In the genomic region with DNA sequence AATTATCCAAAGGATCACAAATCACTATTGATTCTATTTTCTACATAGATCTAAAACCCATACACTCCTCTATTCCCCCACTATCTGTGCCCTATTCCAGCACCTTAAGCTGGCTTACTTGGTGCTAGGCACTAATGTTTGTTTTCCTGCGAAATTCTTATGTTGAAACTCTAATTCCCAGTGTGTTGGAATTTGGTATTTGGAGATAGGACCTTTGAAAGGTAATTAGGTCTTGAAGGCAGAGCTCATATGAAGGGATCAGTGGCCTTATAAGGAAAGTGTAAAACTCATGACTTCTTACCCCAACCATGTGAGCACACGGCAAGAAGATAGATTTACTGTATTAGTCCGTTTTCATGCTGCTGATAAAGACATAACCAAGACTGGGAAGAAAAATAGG, we compare ENCODE assay signal across 34 cellular contexts. TPM values are rescaled to one million over a fixed set of nuclear protein-coding genes. Genes with fewer than 3 reads are reported as not detected.
"Had no signal": no experiment of that assay in that cellular context is flagged by ENCODE, and none has a peak within 500 bp of the region (broad histone marks: within the 10 kb centered on the region; RNA-seq: fewer than 3 reads in every experiment).

No MANE protein-coding gene starts in this region.

- ATAC-seq: activated CD4-positive, alpha-beta T cell treated with anti-CD3 and anti-CD28 coated beads for 36 hours; activated CD4-positive, CD25-positive, alpha-beta regulatory T cell treated with anti-CD3 and anti-CD28 coated beads, Interleukin-2, amount 50 U/mL, for 24 hours; activated CD8-positive, alpha-beta memory T cell treated with anti-CD3 and anti-CD28 coated beads, Interleukin-2, amount 10 ng/mL, durations not matched to agents 7 days and 5 days; activated CD8-positive, alpha-beta T cell treated with anti-CD3 and anti-CD28 coated beads, Interleukin-2, amount 10 ng/mL, durations not matched to agents 7 days and 5 days; activated naive CD4-positive, alpha-beta T cell treated with anti-CD3 and anti-CD28 coated beads, Interleukin-2, amount 50 U/mL, for 72 hours; T-cell; WTC11 had no signal

- H3K36me3 ChIP-seq: adrenal gland, brain microvascular endothelial cell, breast epithelium, WERI-Rb-1 had no signal

- H3K27ac ChIP-seq: adrenal gland, body of pancreas, brain microvascular endothelial cell, breast epithelium, WERI-Rb-1 had no signal

- H3K4me1 ChIP-seq: adrenal gland, body of pancreas, breast epithelium had no signal

- DNase-seq: activated CD4-positive, alpha-beta memory T cell treated with anti-CD3 and anti-CD28 coated beads, Interleukin-2, amount 10 ng/mL, durations not matched to agents 7 days and 5 days; activated CD4-positive, alpha-beta T cell treated with anti-CD3 and anti-CD28 coated beads for 1 hour; activated CD4-positive, alpha-beta T cell treated with anti-CD3 and anti-CD28 coated beads for 36 hours; activated CD4-positive, alpha-beta T cell treated with anti-CD3 and anti-CD28 coated beads for 48 hours; activated CD4-positive, alpha-beta T cell treated with anti-CD3 and anti-CD28 coated beads, Interleukin-2, amount 10 ng/mL, durations not matched to agents 7 days and 5 days; activated CD4-positive, alpha-beta T cell treated with anti-CD3 and anti-CD28 coated beads, Interleukin-2, amount 50 U/mL, for 48 hours; activated CD4-positive, CD25-positive, alpha-beta regulatory T cell; activated CD8-positive, alpha-beta memory T cell treated with anti-CD3 and anti-CD28 coated beads for 24 hours; activated CD8-positive, alpha-beta memory T cell treated with anti-CD3 and anti-CD28 coated beads, Interleukin-2, amount 10 ng/mL, durations not matched to agents 7 days and 5 days; activated CD8-positive, alpha-beta memory T cell treated with anti-CD3 and anti-CD28 coated beads, Interleukin-2, amount 50 U/mL, for 48 hours; activated CD8-positive, alpha-beta T cell treated with anti-CD3 and anti-CD28 coated beads, Interleukin-2, amount 10 ng/mL, durations not matched to agents 7 days and 5 days; activated effector memory CD4-positive, alpha-beta T cell treated with Interleukin-2 at 50 U/mL for 16 hours; activated gamma-delta T cell; activated naive CD4-positive, alpha-beta T cell treated with anti-CD3 and anti-CD28 coated beads, Interleukin-2, amount 10 ng/mL, durations not matched to agents 7 days and 5 days; activated naive CD4-positive, alpha-beta T cell treated with Interleukin-2 at 50 U/mL for 16 hours; activated naive CD8-positive, alpha-beta T cell treated with anti-CD3 and anti-CD28 coated beads for 36 hours; activated T-cell treated with anti-CD3 and anti-CD28 coated beads, Interleukin-2, amount 50 U/mL, for 24 hours; activated T-cell treated with anti-CD3 and anti-CD28 coated beads, Interleukin-2, amount 50 U/mL, for 48 hours; adrenal gland; amniotic stem cell; aorta; body of pancreas; brain microvascular endothelial cell; central memory CD4-positive, alpha-beta T cell; T-cell; T-helper 2 cell; T-helper 9 cell; WERI-Rb-1 had no signal

- H3K27me3 ChIP-seq: adrenal gland, body of pancreas, brain microvascular endothelial cell, breast epithelium had no signal

- H3K9me3 ChIP-seq: adrenal gland, body of pancreas, breast epithelium had no signal

- H3K4me3 ChIP-seq: adrenal gland, body of pancreas, breast epithelium had no signal

RNA-seq across cellular contexts. Expression of gene LRATD1, which starts 10.6 kb away (rescaled TPM):
- total RNA-seq: activated CD4-positive, alpha-beta memory T cell treated with anti-CD3 and anti-CD28 coated beads, Interleukin-2, amount 10 ng/mL, durations not matched to agents 7 days and 5 days; activated CD4-positive, alpha-beta T cell treated with anti-CD3 and anti-CD28 coated beads for 36 hours; activated CD4-positive, alpha-beta T cell treated with anti-CD3 and anti-CD28 coated beads, Interleukin-2, amount 10 ng/mL, durations not matched to agents 7 days and 5 days; activated CD8-positive, alpha-beta memory T cell treated with anti-CD3 and anti-CD28 coated beads, Interleukin-2, amount 10 ng/mL, durations not matched to agents 7 days and 5 days; activated CD8-positive, alpha-beta T cell treated with anti-CD3 and anti-CD28 coated beads, Interleukin-2, amount 10 ng/mL, durations not matched to agents 7 days and 5 days; activated naive CD4-positive, alpha-beta T cell treated with anti-CD3 and anti-CD28 coated beads, Interleukin-2, amount 50 U/mL, for 72 hours; activated naive CD8-positive, alpha-beta T cell treated with anti-CD3 and anti-CD28 coated beads for 36 hours; activated T-helper 2 cell treated with anti-CD3 and anti-CD28 coated beads, Interferon-gamma antibody, Interleukin-2, Interleukin-4, amounts not matched to agents 10 μg/mL and 5 μg/mL and 100 μg/mL, durations not matched to agents 14 hours and 24 hours and 36 hours; T-helper 1 cell treated with Interleukin-12 subunit alpha and Interleukin-12 subunit beta and Interleukin-4 antibody, amounts not matched to agents 30 ng/mL and 1 ng/mL, for 36 hours had no signal
